ENCODE assay signal across 12 cellular contexts in the genomic region with DNA sequence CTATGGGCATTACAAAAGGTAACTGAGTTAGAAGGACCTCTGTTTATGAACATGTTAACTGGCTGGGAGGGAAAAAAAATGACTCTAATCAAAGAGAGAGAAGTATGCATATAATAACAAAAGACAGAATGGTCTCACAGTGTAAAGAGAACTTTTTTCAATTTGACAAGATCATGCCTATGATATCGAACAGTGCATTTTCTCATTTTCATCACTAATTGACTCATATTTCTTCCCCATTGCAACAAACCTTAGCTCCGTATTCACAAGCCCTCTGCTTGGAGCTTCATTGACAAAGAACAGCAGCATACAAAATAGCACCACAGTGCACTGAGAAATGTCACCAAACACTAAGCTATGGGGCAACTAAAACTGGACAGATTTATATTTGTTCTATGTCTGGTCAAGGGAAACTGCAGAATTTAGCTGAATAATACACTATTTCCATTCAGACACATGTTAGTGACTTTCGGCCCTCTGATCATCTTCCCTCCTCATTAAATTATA. TPM values are rescaled to one million over a fixed set of nuclear protein-coding genes. Genes with fewer than 3 reads are reported as not detected.
DNase-seq lines count a peak whose midpoint lies in the region; ATAC-seq, FAIRE-seq and TF ChIP-seq lines count a peak whose summit lies in the region.
"Had no signal": no experiment of that assay in that cellular context is flagged by ENCODE, and none has a peak within 500 bp of the region (broad histone marks: within the 10 kb centered on the region; RNA-seq: fewer than 3 reads in every experiment).

No MANE protein-coding gene starts in this region.

- no peaks in the 10 kb centered on the region for H3K9me2 ChIP-seq in GM23338 (ENCODE audit: insufficient read depth)

- H3K27ac ChIP-seq in GM23338 (ENCODE audit: low read depth) = peak overlapping the region; percentile 66
- H3K27ac ChIP-seq in kidney (ENCODE audit: low read depth in 2 of 2, low read length in 2 of 2) = peak overlapping the region; percentile 2 to 65

- no peaks in the 10 kb centered on the region for H3F3A ChIP-seq in GM23338 (replicated peaks; ENCODE audit: low read depth)

- peaks cover 33% of the 10 kb centered on the region for H3K4me1 ChIP-seq in GM23338 (ENCODE audit: insufficient read depth)
- H3K4me1 ChIP-seq in kidney (ENCODE audit: control insufficient read depth in 1 of 2, insufficient read depth in 1 of 2, low read depth in 1 of 2, low read length in 2 of 2) = peaks cover 10 to 16% of the 10 kb centered on the region in 2 donors

- FAIRE-seq in kidney (lab: Jason Lieb, UNC) = no peak

- H3K27me3 Mint-ChIP-seq in GM23338 (ENCODE audit: insufficient read depth, low read depth, poor library complexity) (peaks cover 1% of the 10 kb centered on the region), MCF 10A (ENCODE audit: insufficient read depth, unreplicated experiment) (no peaks in the 10 kb centered on the region), immature natural killer cell (ENCODE audit: low read depth in 3 of 3) (peaks cover 0 to 1% (median 0%) of the 10 kb centered on the region in 3 donors)

- H3K36me3 Mint-ChIP-seq in GM23338 (ENCODE audit: low read depth) (0 out of 3 replicates have a peak, but pooled peaks cover 4% of the 10 kb centered on the region), MCF 10A (ENCODE audit: insufficient read depth, unreplicated experiment) (peaks cover 6% of the 10 kb centered on the region), immature natural killer cell (peaks cover 16 to 20% (median 16%) of the 10 kb centered on the region in 3 donors)
- no peaks in the 10 kb centered on the region for H3K36me3 Mint-ChIP-seq in stimulated activated effector memory CD8-positive, alpha-beta T cell treated with anti-CD3 and anti-CD28 coated beads, Interleukin-12 subunit alpha, Interleukin-12 subunit beta, amount 100 ng/mL, for 72 hours

- no peak overlapping the region for H3K4me3 Mint-ChIP-seq in GM23338
- H3K4me3 Mint-ChIP-seq in MCF 10A (ENCODE audit: unreplicated experiment) = peak overlapping the region; percentile 22
- H3K4me3 Mint-ChIP-seq in stimulated activated effector memory CD8-positive, alpha-beta T cell treated with anti-CD3 and anti-CD28 coated beads, Interleukin-12 subunit alpha, Interleukin-12 subunit beta, amount 100 ng/mL, for 72 hours = no peak overlapping the region
- H3K4me3 Mint-ChIP-seq in immature natural killer cell = no peak overlapping the region

- peaks cover 35% of the 10 kb centered on the region for H3K4me1 Mint-ChIP-seq in GM23338
- H3K4me1 Mint-ChIP-seq in MCF 10A (ENCODE audit: insufficient read depth, unreplicated experiment) = peaks cover 39% of the 10 kb centered on the region
- H3K4me1 Mint-ChIP-seq in stimulated activated effector memory CD8-positive, alpha-beta T cell treated with anti-CD3 and anti-CD28 coated beads, Interleukin-12 subunit alpha, Interleukin-12 subunit beta, amount 100 ng/mL, for 72 hours = peaks cover 43% of the 10 kb centered on the region
- H3K4me1 Mint-ChIP-seq in immature natural killer cell = peaks cover 37 to 68% of the 10 kb centered on the region in 2 donors

- ATAC-seq in GM23338 (no peak), HG02642 (IDR thresholded peaks at IDR 0.05; ENCODE audit: poor library complexity, unreplicated experiment) (no peak)
- peak; percentile 66 for ATAC-seq in stimulated activated effector memory CD8-positive, alpha-beta T cell treated with anti-CD3 and anti-CD28 coated beads, Interleukin-12 subunit alpha, Interleukin-12 subunit beta, amount 100 ng/mL, for 72 hours
- no peak for ATAC-seq in activated CD4-positive, CD25-positive, alpha-beta regulatory T cell treated with anti-CD3 and anti-CD28 coated beads, Interleukin-2, amount 50 U/mL, for 24 hours

- CTCF ChIA-PET in MCF 10A (lab: Yijun Ruan, JAX) = interaction anchor here (0.7 kb wide), 1 partner anchor 102 kb away, joined by 3 read pairs; no protein-coding TSS in a partner anchor

- H3K36me3 ChIP-seq in GM23338 (ENCODE audit: insufficient read depth) = no peaks in the 10 kb centered on the region
- H3K36me3 ChIP-seq in kidney (ENCODE audit: control insufficient read depth in 1 of 2, insufficient read depth in 2 of 2, low read length in 2 of 2) = peaks cover 0 to 2% of the 10 kb centered on the region in 2 donors

- POLR2A ChIA-PET in MCF 10A (lab: Yijun Ruan, JAX) = interaction anchor here (0.6 to 3.0 kb wide), 10 partner anchors 13 to 110 kb away, joined by 3 to 14 read pairs (median 4); a partner anchor contains a TSS

- H3K4me2 ChIP-seq in GM23338 = peak overlapping the region; percentile 69

- peak overlapping the region; percentile 34 for H3K4me3 ChIP-seq in GM23338
- peak overlapping the region; percentile 23 to 44 for H3K4me3 ChIP-seq in kidney (ENCODE audit: low read length in 2 of 2)

- no peak overlapping the region for H2AFZ ChIP-seq in GM23338

- H3K79me2 ChIP-seq in GM23338 (replicated peaks; ENCODE audit: insufficient read depth) = peaks cover 95% of the 10 kb centered on the region

- no peak for DNase-seq in GM23338 (ENCODE audit: low spot score)
- DNase-seq in MCF 10A (ENCODE audit: unreplicated experiment) = no peak
- no peak for DNase-seq in kidney
- no peak for DNase-seq in stimulated activated effector memory CD8-positive, alpha-beta T cell treated with anti-CD3 and anti-CD28 coated beads, Interleukin-12 subunit alpha, Interleukin-12 subunit beta, amount 100 ng/mL, for 72 hours (ENCODE audit: low spot score in 2 of 2)
- DNase-seq in immature natural killer cell = no peak
- DNase-seq in erythroblast (lab: John Stamatoyannopoulos, UW) = no peak
- DNase-seq: activated CD4-positive, alpha-beta T cell treated with anti-CD3 and anti-CD28 coated beads for 48 hours; effector memory CD4-positive, alpha-beta T cell; SIG-M5; stimulated activated CD4-positive, alpha-beta T cell treated with anti-CD3 and anti-CD28 coated beads, Interleukin-1b, Interleukin-23, amount 100 ng/mL, for 48 hours had no signal

- TF ChIP-seq CTCF in GM23338 (conservative IDR thresholded peaks at IDR 0.05; ENCODE audit: low read depth in 2 of 2) (no peak), MCF 10A (IDR thresholded peaks at IDR 0.05; ENCODE audit: unreplicated experiment) (no peak), kidney (IDR thresholded peaks at IDR 0.05; ENCODE audit: borderline replicate concordance, extremely low read depth, insufficient read depth) (no peak)

- H3K27me3 ChIP-seq in GM23338 (ENCODE audit: insufficient read depth) = no peaks in the 10 kb centered on the region

- no peak overlapping the region for H3K9ac ChIP-seq in kidney (ENCODE audit: low read length in 2 of 2)

- TF ChIP-seq POLR2A in erythroblast (IDR thresholded peaks at IDR 0.05; ENCODE audit: low read length) = no peak

- H4K20me1 ChIP-seq in GM23338 (replicated peaks; ENCODE audit: insufficient read depth) = peaks cover 8% of the 10 kb centered on the region; the same call in 1 of the 2 replicates

- intact Hi-C loops in MCF 10A (cut with micrococcal nuclease) (no loop called here), kidney (cut with DNase I) (no loop called here)

- H3K9me3 Mint-ChIP-seq in GM23338 (no peaks in the 10 kb centered on the region), MCF 10A (ENCODE audit: unreplicated experiment) (no peaks in the 10 kb centered on the region), immature natural killer cell (peaks cover 0 to 3% (median 0%) of the 10 kb centered on the region in 6 donors)
- no peaks in the 10 kb centered on the region for H3K9me3 Mint-ChIP-seq in stimulated activated effector memory CD8-positive, alpha-beta T cell treated with anti-CD3 and anti-CD28 coated beads, Interleukin-12 subunit alpha, Interleukin-12 subunit beta, amount 100 ng/mL, for 72 hours

- no TSS peak for BruUV-seq in MCF 10A (replicated peaks; lab: Mats Ljungman, UMichigan)

- no peak overlapping the region for H3K27ac Mint-ChIP-seq in GM23338
- H3K27ac Mint-ChIP-seq in MCF 10A (ENCODE audit: low read depth, unreplicated experiment) = peak overlapping the region; percentile 33
- H3K27ac Mint-ChIP-seq in stimulated activated effector memory CD8-positive, alpha-beta T cell treated with anti-CD3 and anti-CD28 coated beads, Interleukin-12 subunit alpha, Interleukin-12 subunit beta, amount 100 ng/mL, for 72 hours = no peak overlapping the region
- H3K27ac Mint-ChIP-seq in immature natural killer cell = peak overlapping the region in 1 of 6 donors; percentile 3

- H3K9me3 ChIP-seq in kidney (ENCODE audit: control insufficient read depth in 1 of 2, low read length in 2 of 2) = no peaks in the 10 kb centered on the region

TF ChIP-seq in GM23338, 12 proteins besides CTCF, POLR2A, EP300 and RAD21 (continues in another document):
- TF ChIP-seq EZH2 (IDR thresholded peaks at IDR 0.05; ENCODE audit: low read depth, unreplicated experiment) (no peak), ZNF114 (CRISPR knock-in tag; IDR thresholded peaks at IDR 0.05) (no peak), NANOG (IDR thresholded peaks at IDR 0.05; ENCODE audit: borderline replicate concordance) (no peak)
- TF ChIP-seq, protein P1, sequence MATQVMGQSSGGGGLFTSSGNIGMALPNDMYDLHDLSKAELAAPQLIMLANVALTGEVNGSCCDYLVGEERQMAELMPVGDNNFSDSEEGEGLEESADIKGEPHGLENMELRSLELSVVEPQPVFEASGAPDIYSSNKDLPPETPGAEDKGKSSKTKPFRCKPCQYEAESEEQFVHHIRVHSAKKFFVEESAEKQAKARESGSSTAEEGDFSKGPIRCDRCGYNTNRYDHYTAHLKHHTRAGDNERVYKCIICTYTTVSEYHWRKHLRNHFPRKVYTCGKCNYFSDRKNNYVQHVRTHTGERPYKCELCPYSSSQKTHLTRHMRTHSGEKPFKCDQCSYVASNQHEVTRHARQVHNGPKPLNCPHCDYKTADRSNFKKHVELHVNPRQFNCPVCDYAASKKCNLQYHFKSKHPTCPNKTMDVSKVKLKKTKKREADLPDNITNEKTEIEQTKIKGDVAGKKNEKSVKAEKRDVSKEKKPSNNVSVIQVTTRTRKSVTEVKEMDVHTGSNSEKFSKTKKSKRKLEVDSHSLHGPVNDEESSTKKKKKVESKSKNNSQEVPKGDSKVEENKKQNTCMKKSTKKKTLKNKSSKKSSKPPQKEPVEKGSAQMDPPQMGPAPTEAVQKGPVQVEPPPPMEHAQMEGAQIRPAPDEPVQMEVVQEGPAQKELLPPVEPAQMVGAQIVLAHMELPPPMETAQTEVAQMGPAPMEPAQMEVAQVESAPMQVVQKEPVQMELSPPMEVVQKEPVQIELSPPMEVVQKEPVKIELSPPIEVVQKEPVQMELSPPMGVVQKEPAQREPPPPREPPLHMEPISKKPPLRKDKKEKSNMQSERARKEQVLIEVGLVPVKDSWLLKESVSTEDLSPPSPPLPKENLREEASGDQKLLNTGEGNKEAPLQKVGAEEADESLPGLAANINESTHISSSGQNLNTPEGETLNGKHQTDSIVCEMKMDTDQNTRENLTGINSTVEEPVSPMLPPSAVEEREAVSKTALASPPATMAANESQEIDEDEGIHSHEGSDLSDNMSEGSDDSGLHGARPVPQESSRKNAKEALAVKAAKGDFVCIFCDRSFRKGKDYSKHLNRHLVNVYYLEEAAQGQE (IDR thresholded peaks at IDR 0.05; ENCODE audit: unreplicated experiment) = no peak

RNA-seq across cellular contexts. Expression of a gene that starts 45.5 kb away (rescaled TPM):
- total RNA-seq in GM23338 (2014; rRNA removed; shearing (Covaris generic)) = 17.5 and 23.9 TPM in 2 replicates
- polyA plus RNA-seq in GM23338 (2016; fragmentation: Nextera tagmentation; extraction: Ambion mirVana) (5.0 and 5.8 TPM in 2 replicates), kidney (ENCODE audit: insufficient read depth, low read depth, low replicate concordance) (6.3 TPM), immature natural killer cell (1 to 10 TPM in 2 of 3 donors, under 1 TPM in 1; 0.93 to 2.0 (median 1.2) TPM)
- total RNA-seq in MCF 10A (2022) (19.9 and 20.3 TPM in 2 replicates), kidney (29.8 TPM)
